9 cellular contexts compared by ENCODE assay signal in genomic region chr20:46058656-46059281, GRCh38. TPM values are rescaled to one million over a fixed set of nuclear protein-coding genes. Genes with fewer than 3 reads are reported as not detected.
DNase-seq lines count a peak whose midpoint lies in the region; ATAC-seq and TF ChIP-seq lines count a peak whose summit lies in the region.
"Had no signal": no experiment of that assay in that cellular context is flagged by ENCODE, and none has a peak within 500 bp of the region (broad histone marks: within the 10 kb centered on the region; RNA-seq: fewer than 3 reads in every experiment).

No MANE protein-coding gene starts in this region.

- peak overlapping the region; percentile 28 for H3K27ac ChIP-seq in substantia nigra (ENCODE audit: low read depth, low read length, poor library complexity, severe bottlenecking)

- TF ChIP-seq CTCF in chondrocyte (IDR thresholded peaks at IDR 0.05) = no peak

- intact Hi-C loops in left colon (cut with DNase I, micrococcal nuclease) = no loop called here

- peaks cover 20% of the 10 kb centered on the region for H3K4me1 Mint-ChIP-seq in chondrocyte (ENCODE audit: low read depth)
- peaks cover 34% of the 10 kb centered on the region for H3K4me1 Mint-ChIP-seq in activated CD4-positive, alpha-beta T cell treated with anti-CD3 and anti-CD28 coated beads, Interleukin-2, amount 10 ng/mL, durations not matched to agents 7 days and 5 days

- peaks cover 20% of the 10 kb centered on the region for H3K27me3 Mint-ChIP-seq in chondrocyte (ENCODE audit: low read depth)
- H3K27me3 Mint-ChIP-seq in activated CD4-positive, alpha-beta T cell treated with anti-CD3 and anti-CD28 coated beads, Interleukin-2, amount 10 ng/mL, durations not matched to agents 7 days and 5 days = peaks cover 33% of the 10 kb centered on the region

- DNase-seq in NCI-H82 (lab: John Stamatoyannopoulos, UW) (peak; percentile 45), NCI-H82 treated with DMSO at 0.1 percent for 48 hours (lab: John Stamatoyannopoulos, UW; ENCODE audit: unreplicated experiment) (no peak), chondrocyte (ENCODE audit: low spot score) (no peak), left colon (no peak), substantia nigra (lab: John Stamatoyannopoulos, UW) (peak in 4 of 49 donors; percentile 10 to 85 (median 18))
- DNase-seq in activated CD4-positive, alpha-beta T cell treated with anti-CD3 and anti-CD28 coated beads, Interleukin-2, amount 10 ng/mL, durations not matched to agents 7 days and 5 days = no peak
- DNase-seq: SHP77 treated with DMSO at 0.1 percent for 48 hours had no signal

- CTCF ChIA-PET in activated CD4-positive, alpha-beta T cell treated with anti-CD3 and anti-CD28 coated beads, Interleukin-2, amount 10 ng/mL, durations not matched to agents 7 days and 5 days (lab: Charles Lee) = interaction anchor here (0.8 to 1.9 kb wide), 5 partner anchors 9 to 47 kb away, joined by 3 to 4 read pairs (median 4); no protein-coding TSS in a partner anchor

- H3K36me3 Mint-ChIP-seq in chondrocyte (ENCODE audit: low read depth) = peaks cover 33% of the 10 kb centered on the region
- H3K36me3 Mint-ChIP-seq in activated CD4-positive, alpha-beta T cell treated with anti-CD3 and anti-CD28 coated beads, Interleukin-2, amount 10 ng/mL, durations not matched to agents 7 days and 5 days (ENCODE audit: low read depth) = peaks cover 36% of the 10 kb centered on the region

- H3K27ac Mint-ChIP-seq in chondrocyte (ENCODE audit: unreplicated experiment) = no peak overlapping the region
- no peak overlapping the region for H3K27ac Mint-ChIP-seq in activated CD4-positive, alpha-beta T cell treated with anti-CD3 and anti-CD28 coated beads, Interleukin-2, amount 10 ng/mL, durations not matched to agents 7 days and 5 days

- peak overlapping the region; percentile 9 for H3K4me3 Mint-ChIP-seq in chondrocyte (ENCODE audit: unreplicated experiment)
- H3K4me3 Mint-ChIP-seq in activated CD4-positive, alpha-beta T cell treated with anti-CD3 and anti-CD28 coated beads, Interleukin-2, amount 10 ng/mL, durations not matched to agents 7 days and 5 days = no peak overlapping the region

- POLR2A ChIA-PET in activated CD4-positive, alpha-beta T cell treated with anti-CD3 and anti-CD28 coated beads, Interleukin-2, amount 10 ng/mL, durations not matched to agents 7 days and 5 days (lab: Charles Lee) = no interaction called here

- no peaks in the 10 kb centered on the region for H3K9me3 Mint-ChIP-seq in chondrocyte (ENCODE audit: low read depth)
- H3K9me3 Mint-ChIP-seq in activated CD4-positive, alpha-beta T cell treated with anti-CD3 and anti-CD28 coated beads, Interleukin-2, amount 10 ng/mL, durations not matched to agents 7 days and 5 days = no peaks in the 10 kb centered on the region

- peak; percentile 27 for ATAC-seq in left colon
- no peak for ATAC-seq in GM18861 (IDR thresholded peaks at IDR 0.05; ENCODE audit: unreplicated experiment)
- no peak for ATAC-seq in HG02759 (IDR thresholded peaks at IDR 0.05; ENCODE audit: unreplicated experiment)

RNA-seq across cellular contexts. Expression of gene SLC12A5, which starts 29.8 kb away (rescaled TPM):
- total RNA-seq in chondrocyte = 0.89 to 2.1 TPM (median 1.9 TPM) in 3 replicates
- total RNA-seq in left colon = 1 to 10 TPM in 1 of 2 donors, not detected in 1; 1.6 TPM
- under 1 TPM; 0.42 to 0.87 TPM for total RNA-seq in activated CD4-positive, alpha-beta T cell treated with anti-CD3 and anti-CD28 coated beads, Interleukin-2, amount 10 ng/mL, durations not matched to agents 7 days and 5 days

RNA-seq across cellular contexts. Expression of gene NCOA5, which starts 31.0 kb away (rescaled TPM):
- total RNA-seq in chondrocyte (25.1 to 27.3 TPM (median 26.2 TPM) in 3 replicates), left colon (10 to 100 TPM; 20.8 to 24.1 TPM)
- 10 to 100 TPM; 30.9 to 35.0 TPM for total RNA-seq in activated CD4-positive, alpha-beta T cell treated with anti-CD3 and anti-CD28 coated beads, Interleukin-2, amount 10 ng/mL, durations not matched to agents 7 days and 5 days

RNA-seq across cellular contexts. Expression of gene MMP9, which starts 50.1 kb away (rescaled TPM):
- total RNA-seq in chondrocyte = 2.1 to 2.2 TPM in 2 of 3 replicates, not detected in the other
- 1 to 10 TPM in 1 of 2 donors, under 1 TPM in 1; 0.31 to 2.1 TPM for total RNA-seq in left colon
- not detected for total RNA-seq in activated CD4-positive, alpha-beta T cell treated with anti-CD3 and anti-CD28 coated beads, Interleukin-2, amount 10 ng/mL, durations not matched to agents 7 days and 5 days

RNA-seq across cellular contexts. Expression of gene CD40, which starts 59.3 kb away (rescaled TPM):
- total RNA-seq in chondrocyte (2.4 to 2.5 TPM in 2 of 3 replicates, not detected in the other), left colon (1 to 10 TPM; 2.5 to 6.0 TPM)
- 1 to 10 TPM; 1.1 to 1.5 TPM for total RNA-seq in activated CD4-positive, alpha-beta T cell treated with anti-CD3 and anti-CD28 coated beads, Interleukin-2, amount 10 ng/mL, durations not matched to agents 7 days and 5 days
